In the genomic region with DNA sequence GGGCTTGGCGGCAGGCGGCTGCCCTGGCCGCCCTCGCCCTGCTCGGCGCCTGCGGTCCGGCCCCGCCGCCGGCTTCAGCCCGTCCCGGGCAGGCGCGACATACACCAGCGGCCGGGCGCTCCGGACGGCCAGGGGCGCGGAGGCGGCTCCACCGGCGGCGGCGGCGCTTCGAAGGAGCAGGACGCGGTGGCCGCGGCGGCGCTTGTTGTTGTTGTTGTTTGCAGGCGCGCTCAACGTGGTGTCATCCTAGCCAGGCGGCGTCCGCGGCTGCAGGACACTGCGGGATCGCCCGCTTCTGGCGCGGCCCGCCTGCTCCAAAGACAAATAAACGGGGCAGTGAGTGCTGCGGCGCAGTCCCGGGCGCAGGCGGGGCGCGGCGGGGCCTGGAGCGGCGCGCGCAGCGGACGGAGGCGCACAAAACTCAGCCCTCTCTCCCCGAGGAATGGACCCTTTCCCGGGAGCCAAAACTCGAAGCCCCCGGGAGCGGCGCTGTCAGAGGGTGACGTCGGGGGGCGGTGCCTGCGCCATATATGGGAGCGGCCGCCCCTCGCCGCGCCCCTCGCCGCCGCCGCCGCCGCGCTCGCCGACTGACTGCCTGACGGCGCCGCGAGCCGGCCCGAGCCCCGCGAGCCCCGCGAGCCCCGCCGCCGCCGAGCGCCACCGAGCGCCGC, we compare ENCODE assay signal across 8 cellular contexts. TPM values are rescaled to one million over a fixed set of nuclear protein-coding genes. Genes with fewer than 3 reads are reported as not detected.
A peak's percentile ranks its signal among the peaks of the same experiment; 100 is the strongest.
DNase-seq lines count a peak whose midpoint lies in the region; ATAC-seq and TF ChIP-seq lines count a peak whose summit lies in the region.

A gene with protein sequence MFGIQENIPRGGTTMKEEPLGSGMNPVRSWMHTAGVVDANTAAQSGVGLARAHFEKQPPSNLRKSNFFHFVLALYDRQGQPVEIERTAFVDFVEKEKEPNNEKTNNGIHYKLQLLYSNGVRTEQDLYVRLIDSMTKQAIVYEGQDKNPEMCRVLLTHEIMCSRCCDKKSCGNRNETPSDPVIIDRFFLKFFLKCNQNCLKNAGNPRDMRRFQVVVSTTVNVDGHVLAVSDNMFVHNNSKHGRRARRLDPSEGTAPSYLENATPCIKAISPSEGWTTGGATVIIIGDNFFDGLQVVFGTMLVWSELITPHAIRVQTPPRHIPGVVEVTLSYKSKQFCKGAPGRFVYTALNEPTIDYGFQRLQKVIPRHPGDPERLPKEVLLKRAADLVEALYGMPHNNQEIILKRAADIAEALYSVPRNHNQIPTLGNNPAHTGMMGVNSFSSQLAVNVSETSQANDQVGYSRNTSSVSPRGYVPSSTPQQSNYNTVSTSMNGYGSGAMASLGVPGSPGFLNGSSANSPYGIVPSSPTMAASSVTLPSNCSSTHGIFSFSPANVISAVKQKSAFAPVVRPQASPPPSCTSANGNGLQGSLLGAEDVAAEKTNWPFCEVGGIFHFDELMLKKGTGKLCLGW (minus strand): TSS at position 444 of the 671 bp plus-strand sequence. CDS start 506 bp downstream, outside the sequence.

- H3K27ac ChIP-seq in AG04450 (ENCODE audit: low read depth, low read length) (no peak within 1 kb of the TSS), right lobe of liver (no peak within 1 kb of the TSS)

- ATAC-seq in right lobe of liver (peak; percentile 71 to 74 (median 72)), GM21515 (IDR thresholded peaks at IDR 0.05; ENCODE audit: unreplicated experiment) (no peak)
- peak; percentile 60 for ATAC-seq in stimulated activated naive CD8-positive, alpha-beta T cell treated with anti-CD3 and anti-CD28 coated beads, Interleukin-15, Interleukin-2, amounts not matched to agents 100 U/mL and 50 U/mL, for 24 hours

- H3K9me3 ChIP-seq in AG04450 (ENCODE audit: control insufficient read depth, insufficient read depth, low read length) (peaks cover 4% of the 10 kb centered on the region; the same call in 1 of the 2 replicates), right lobe of liver (no peaks in the 10 kb centered on the region)

- no peak for TF ChIP-seq CTCF in AG04450 (IDR thresholded peaks at IDR 0.05; ENCODE audit: low read depth, low read length)
- TF ChIP-seq CTCF in right lobe of liver (IDR thresholded peaks at IDR 0.05) = no peak

- no peak for TF ChIP-seq POLR2A in right lobe of liver (IDR thresholded peaks at IDR 0.05)

- intact Hi-C loops in right lobe of liver (cut with DNase I) = no loop called here

- DNase-seq in AG04450 (ENCODE audit: low read depth, low spot score) = no peak
- DNase-seq in HEK293T (ENCODE audit: extremely low spot score) = peak; percentile 91
- DNase-seq in T1000 (lab: John Stamatoyannopoulos, UW) = peak; percentile 90
- DNase-seq in dermis blood vessel endothelial cell = peak; percentile 88
- DNase-seq in right lobe of liver = peak in 1 of 3 donors; percentile 72
- peak; percentile 58 for DNase-seq in stimulated activated naive CD8-positive, alpha-beta T cell treated with anti-CD3 and anti-CD28 coated beads, Interleukin-15, Interleukin-2, amounts not matched to agents 100 U/mL and 50 U/mL, for 24 hours
- no peak for DNase-seq in HT-29 (ENCODE audit: low spot score)

- 0% methylated on average over 3 of the region's 106 CpGs for WGBS in right lobe of liver (ENCODE audit: insufficient coverage, low coverage, low lambda C conversion rate, missing lambda C conversion rate)

- peaks cover 0 to 46% (median 0%) of the 10 kb centered on the region in 4 donors for H3K4me1 ChIP-seq in right lobe of liver

- H3K4me3 ChIP-seq in AG04450 (ENCODE audit: low read depth, low read length) (peak within 1 kb of the TSS; percentile 55), right lobe of liver (peak within 1 kb of the TSS; percentile 36 to 39 (median 39))

- CTCF ChIA-PET in AG04450 (lab: Charles Lee) (no interaction called here), HEK293T (lab: Yijun Ruan, JAX) (no interaction called here)

- POLR2A ChIA-PET in AG04450 (lab: Yijun Ruan, JAX) (no interaction called here), HEK293T (lab: Yijun Ruan, JAX) (no interaction called here)

- peaks cover 84% of the 10 kb centered on the region for H3K27me3 ChIP-seq in AG04450 (ENCODE audit: control insufficient read depth, insufficient read depth, low read length)
- H3K27me3 ChIP-seq in right lobe of liver = peaks cover 33 to 78% of the 10 kb centered on the region in 2 donors

- no peaks in the 10 kb centered on the region for H3K36me3 ChIP-seq in right lobe of liver

TF ChIP-seq in HEK293T, 16 proteins besides CTCF, POLR2A, EP300 and RAD21:
- TF ChIP-seq ZNF384 (IDR thresholded peaks at IDR 0.05) = no peak
- no peak for TF ChIP-seq SP1 (IDR thresholded peaks at IDR 0.05)
- TF ChIP-seq FOXA1 (IDR thresholded peaks at IDR 0.05) = no peak

RNA-seq across cellular contexts. Expression of the gene that starts here (rescaled TPM):
- 0.01 TPM in 1 of 2 replicates, not detected in the other for polyA plus RNA-seq in AG04450 (2011; rRNA removed)
- not detected in 2 replicates for polyA minus RNA-seq in AG04450 (2011; rRNA and poly(A)+ RNA removed)
- total RNA-seq in dermis blood vessel endothelial cell (6.5 and 22.5 TPM in 2 replicates), right lobe of liver (under 1 TPM in 1 of 6 experiments, not detected in 5; 0.12 TPM)
- not detected in 2 replicates for total RNA-seq in HT-29 (2014; rRNA removed; shearing (Covaris generic))

Comparison
In these comparisons a context has a peak if more than half of its experiments do, and no peak if none do; other contexts are left out.
1. Peak in ATAC-seq and H3K4me3 ChIP-seq in right lobe of liver; RNA of the gene not detected or under 1 TPM.
2. DNase-seq: peak in HEK293T (single experiment), T1000 (single experiment), dermis blood vessel endothelial cell (single experiment) and stimulated activated naive CD8-positive, alpha-beta T cell treated with anti-CD3 and anti-CD28 coated beads, Interleukin-15, Interleukin-2, amounts not matched to agents 100 U/mL and 50 U/mL, for 24 hours (single experiment); none in AG04450 (single experiment) and HT-29 (single experiment).